Comparison of ENCODE assay signal across 1 cellular context in genomic region chr3:62712776-62713175, GRCh38.
TF ChIP-seq lines count a peak whose summit lies in the region.

No MANE protein-coding gene starts in this region.

TF ChIP-seq in SK-N-SH treated with all-trans-retinoic acid at 6 μM for 48 hours, 23 proteins besides CTCF, POLR2A, EP300 and RAD21 (continued from another document):
- no peak for TF ChIP-seq PATZ1 (CRISPR knock-in tag; IDR thresholded peaks at IDR 0.05; ENCODE audit: borderline replicate concordance)
- no peak for TF ChIP-seq ZFP3 (CRISPR knock-in tag; IDR thresholded peaks at IDR 0.05)
- no peak for TF ChIP-seq ZNF70 (CRISPR knock-in tag; IDR thresholded peaks at IDR 0.05)
- no peak for TF ChIP-seq CREB5 (CRISPR knock-in tag; IDR thresholded peaks at IDR 0.05; ENCODE audit: low read depth)
- no peak for TF ChIP-seq CSDC2 (CRISPR knock-in tag; IDR thresholded peaks at IDR 0.05)
- no peak for TF ChIP-seq ARNTL (CRISPR knock-in tag; IDR thresholded peaks at IDR 0.05; ENCODE audit: borderline replicate concordance, low read depth)
- TF ChIP-seq TCF4 (CRISPR knock-in tag; IDR thresholded peaks at IDR 0.05; ENCODE audit: borderline replicate concordance): no peak
